8 cellular contexts compared by ENCODE assay signal in genomic region chr14:81534510-81535074, GRCh38. TPM values are rescaled to one million over a fixed set of nuclear protein-coding genes. Genes with fewer than 3 reads are reported as not detected.
A peak's percentile ranks its signal among the peaks of the same experiment; 100 is the strongest.
DNase-seq lines count a peak whose midpoint lies in the region; ATAC-seq, FAIRE-seq and TF ChIP-seq lines count a peak whose summit lies in the region.

No MANE protein-coding gene starts in this region.

- H3K4me1 ChIP-seq in HUES6 (ENCODE audit: control insufficient read depth, insufficient read depth, low read length) (no peaks in the 10 kb centered on the region), GM12878 (ENCODE audit: control insufficient read depth, insufficient read depth, low read length) (peaks cover 20% of the 10 kb centered on the region)

- no peak overlapping the region for H3K27ac ChIP-seq in CD4-positive, alpha-beta T cell (ENCODE audit: low read depth, low read length)
- H3K27ac ChIP-seq in HUES6 (ENCODE audit: low read depth, low read length) (no peak overlapping the region), GM12878 (ENCODE audit: control insufficient read depth, insufficient read depth) (peak overlapping the region; percentile 80)

- WGBS in GM12878 (ENCODE audit: insufficient coverage, insufficient replicate concordance, low lambda C conversion rate, missing lambda C conversion rate) = 76% methylated on average over 8 of the region's 8 CpGs

- ATAC-seq in CD4-positive, alpha-beta T cell (ENCODE audit: poor library complexity) = no peak
- no peak for ATAC-seq in GM12878

- H3K36me3 Mint-ChIP-seq in CD4-positive, alpha-beta T cell (ENCODE audit: low read depth) = peaks cover 12% of the 10 kb centered on the region
- no peaks in the 10 kb centered on the region for H3K36me3 Mint-ChIP-seq in neural crest cell (ENCODE audit: low read depth)

- SMC1A ChIA-PET in GM12878 (lab: Charles Lee; ENCODE audit: uncharacterized antibody, unreplicated experiment) = interaction anchor here (0.6 to 1.4 kb wide), 7 partner anchors 12 to 70 kb away, joined by 3 to 4 read pairs (median 3); no protein-coding TSS in a partner anchor

- RAD21 ChIA-PET in GM12878 (lab: Charles Lee; ENCODE audit: unreplicated experiment) = interaction anchor here (1.1 to 1.3 kb wide), 2 partner anchors 10 to 70 kb away, joined by 3 to 4 read pairs; no protein-coding TSS in a partner anchor

- CTCF ChIA-PET in CD4-positive, alpha-beta T cell (lab: Charles Lee) = no interaction called here
- CTCF ChIA-PET in GM12878 (lab: Yijun Ruan, JAX) = interaction anchor here (1.5 kb wide), 1 partner anchor 365 kb away, joined by 3 read pairs; no protein-coding TSS in a partner anchor

- peak overlapping the region; percentile 70 for H3K4me2 ChIP-seq in GM12878 (ENCODE audit: control insufficient read depth, insufficient read depth)

- intact Hi-C loops in CD4-positive, alpha-beta T cell (cut with DNase I, micrococcal nuclease) = loop anchor here (2.0 to 5.0 kb wide), 4 partner anchors 60 to 592 kb away; partner anchors contain the start of genes GTF2A1 (in 2 of the 2) and CEP128 (in 1 of the 2)
- intact Hi-C loops in GM12878 (cut with micrococcal nuclease; ENCODE audit: unreplicated experiment) = loop anchor here (1.0 kb wide), 1 partner anchor 315 kb away; no protein-coding TSS in a partner anchor

- peak overlapping the region; percentile 90 for H2AFZ ChIP-seq in GM12878 (ENCODE audit: control insufficient read depth, low read depth, low read length)

- POLR2A ChIA-PET in CD4-positive, alpha-beta T cell (lab: Charles Lee) = interaction anchor here (1.5 to 3.2 kb wide), 4 partner anchors 63 to 316 kb away, joined by 6 to 34 read pairs (median 6); partner anchors contain the start of gene GTF2A1
- POLR2A ChIA-PET in GM12878 (lab: Charles Lee) = interaction anchor here (1.6 kb wide), 1 partner anchor 10 kb away, joined by 7 read pairs; no protein-coding TSS in a partner anchor

- H3K4me3 ChIP-seq in HUES6 (ENCODE audit: low read depth, low read length) (peak overlapping the region; percentile 22; the same call in 1 of the 2 replicates), GM12878 (peak overlapping the region; percentile 42; the same call in 1 of the 2 replicates)

- BruUV-seq in GM12878 (replicated peaks; lab: Mats Ljungman, UMichigan) = no TSS peak

- peaks cover 41% of the 10 kb centered on the region for H3K79me2 ChIP-seq in GM12878 (ENCODE audit: control insufficient read depth, insufficient read depth, low read length)

- no peaks in the 10 kb centered on the region for H4K20me1 ChIP-seq in GM12878 (ENCODE audit: control insufficient read depth, insufficient read depth)

- H3K4me1 Mint-ChIP-seq in CD4-positive, alpha-beta T cell (ENCODE audit: low read depth) = peaks cover 62% of the 10 kb centered on the region
- peaks cover 28% of the 10 kb centered on the region for H3K4me1 Mint-ChIP-seq in neural crest cell

- no peak for TF ChIP-seq POLR2A in GM12878 (IDR thresholded peaks at IDR 0.05; ENCODE audit: low read depth, low read length)

- in situ Hi-C loops in GM12878 (cut with MboI) = no loop called here

- no peaks in the 10 kb centered on the region for H3K9me3 ChIP-seq in CD4-positive, alpha-beta T cell (ENCODE audit: control insufficient read depth, low read length)
- H3K9me3 ChIP-seq in HUES6 (ENCODE audit: control insufficient read depth, insufficient read depth, low read depth, low read length) (peaks cover 25% of the 10 kb centered on the region), GM12878 (replicated peaks; ENCODE audit: control insufficient read depth, insufficient read depth, low read length) (peaks cover 4% of the 10 kb centered on the region; the same call in 1 of the 3 replicates)

- H3K27me3 ChIP-seq in CD4-positive, alpha-beta T cell (ENCODE audit: control insufficient read depth, insufficient read depth, low read length) = peaks cover 5% of the 10 kb centered on the region
- no peaks in the 10 kb centered on the region for H3K27me3 ChIP-seq in HUES6 (ENCODE audit: control insufficient read depth, insufficient read depth, low read length)
- no peaks in the 10 kb centered on the region for H3K27me3 ChIP-seq in GM12878 (replicated peaks in 1 of 2; ENCODE audit: control insufficient read depth in 2 of 2, insufficient read depth in 2 of 2, low read length in 1 of 2)

- TF ChIP-seq EP300 in GM12878 (IDR thresholded peaks at IDR 0.05; ENCODE audit: borderline replicate concordance in 1 of 2, control insufficient read depth in 1 of 2, low read depth in 2 of 2, low read length in 2 of 2) = no peak

- peak overlapping the region; percentile 66 for H3K4me3 Mint-ChIP-seq in CD4-positive, alpha-beta T cell
- H3K4me3 Mint-ChIP-seq in neural crest cell = peak overlapping the region; percentile 96

- no peak for TF ChIP-seq CTCF in CD4-positive, alpha-beta T cell (IDR thresholded peaks at IDR 0.05)
- TF ChIP-seq CTCF in GM12878 (IDR thresholded peaks at IDR 0.05 in 2 of 3, conservative IDR thresholded peaks at IDR 0.05 in 1 of 3; ENCODE audit: control insufficient read depth in 2 of 3, extremely low read depth in 1 of 3, insufficient read depth in 1 of 3, low read depth in 3 of 3, low read length in 3 of 3) (no peak), neural crest cell (conservative IDR thresholded peaks at IDR 0.05) (no peak)

- H3K9ac ChIP-seq in HUES6 (ENCODE audit: low read length) = no peak overlapping the region
- H3K9ac ChIP-seq in GM12878 (ENCODE audit: control insufficient read depth, insufficient read depth, low read length) = peak overlapping the region; percentile 40; the same call in 1 of the 2 replicates

- peaks cover 3% of the 10 kb centered on the region for H3K27me3 Mint-ChIP-seq in CD4-positive, alpha-beta T cell
- no peaks in the 10 kb centered on the region for H3K27me3 Mint-ChIP-seq in neural crest cell (ENCODE audit: low read depth)

- FAIRE-seq in GM12878 (lab: Jason Lieb, UNC) (no peak), urothelium cell line (lab: Jason Lieb, UNC) (no peak)

- no peak for DNase-seq in CD4-positive, alpha-beta T cell
- no peak for DNase-seq in GM12878 (ENCODE audit: low read depth, low spot score)
- DNase-seq in neural crest cell (ENCODE audit: low read depth, low spot score) = no peak
- DNase-seq in NCI-H82 treated with DMSO at 0.1 percent for 48 hours (lab: John Stamatoyannopoulos, UW; ENCODE audit: unreplicated experiment) = no peak
- DNase-seq in DMS 273 treated with DMSO at 0.1 percent for 48 hours (lab: John Stamatoyannopoulos, UW) = no peak
- no peak for DNase-seq in urothelium cell line (ENCODE audit: low spot score)
- DNase-seq in NCI-H2107 (lab: John Stamatoyannopoulos, UW) = no peak

- H3K36me3 ChIP-seq in HUES6 (ENCODE audit: control insufficient read depth, insufficient read depth, low read length) (no peaks in the 10 kb centered on the region), GM12878 (ENCODE audit: control insufficient read depth in 2 of 2, insufficient read depth in 2 of 2, low read length in 1 of 2) (no peaks in the 10 kb centered on the region)

- peaks cover 3% of the 10 kb centered on the region for H3K9me3 Mint-ChIP-seq in CD4-positive, alpha-beta T cell
- no peaks in the 10 kb centered on the region for H3K9me3 Mint-ChIP-seq in neural crest cell

- H3K27ac Mint-ChIP-seq in CD4-positive, alpha-beta T cell = peak overlapping the region; percentile 84
- H3K27ac Mint-ChIP-seq in neural crest cell (ENCODE audit: unreplicated experiment) = no peak overlapping the region

- no peak for TF ChIP-seq RAD21 in GM12878 (IDR thresholded peaks at IDR 0.05; ENCODE audit: insufficient read depth, low read depth, low read length)

TF ChIP-seq in GM12878, 131 proteins besides CTCF, POLR2A, EP300 and RAD21 (continues in another document):
- TF ChIP-seq E4F1 (IDR thresholded peaks at IDR 0.05; ENCODE audit: borderline replicate concordance, partially characterized antibody) = no peak

RNA-seq across cellular contexts. Expression of gene SEL1L, which starts 0.9 kb away (rescaled TPM):
- 10 to 100 TPM; 40.6 to 46.4 TPM for total RNA-seq in CD4-positive, alpha-beta T cell
- total RNA-seq in GM12878 (2013; cell fraction: nucleolus; rRNA removed) = 119 and 122 TPM in 2 replicates
- total RNA-seq in GM12878 (2014; rRNA removed) = 32.0 and 37.2 TPM in 2 replicates
- total RNA-seq in GM12878 (2014; rRNA removed; fragmentation: Illumina TruSeq; extraction: Trizol) = 31.4 and 34.6 TPM in 2 replicates
- 54.0 and 57.2 TPM in 2 replicates for total RNA-seq in GM12878 (2021)
- polyA plus RNA-seq in GM12878 (2011; ENCODE audit: low read depth) = 18.0 TPM
- polyA plus RNA-seq in GM12878 (2011; rRNA removed) = 19.9 and 24.0 TPM in 2 replicates
- 9.3 and 12.8 TPM in 2 replicates for polyA plus RNA-seq in GM12878 (2011; cell fraction: cytosol; rRNA removed)
- 21.3 and 23.6 TPM in 2 replicates for polyA plus RNA-seq in GM12878 (2011; cell fraction: nucleus; rRNA removed)
- polyA plus RNA-seq in GM12878 (2012) = 24.5 and 26.7 TPM in 2 replicates
- 32.4 and 42.3 TPM in 2 replicates for polyA plus RNA-seq in GM12878 (2014; fragmentation: Illumina TruSeq; extraction: Trizol)
- polyA plus RNA-seq in GM12878 (2014; fragmentation: Nextera tagmentation; extraction: Ambion mirVana) = 10 to 100 TPM; 13.4 to 20.1 TPM
- polyA plus RNA-seq in GM12878 (2014; rRNA removed) = 18.2 and 19.1 TPM in 2 replicates
- polyA plus RNA-seq in GM12878 (2016; fragmentation: Nextera tagmentation; extraction: Ambion mirVana) = 10 to 100 TPM; 47.1 to 52.5 TPM
- polyA minus RNA-seq in GM12878 (2011; rRNA and poly(A)+ RNA removed) = 35.2 and 45.6 TPM in 2 replicates
- 12.4 and 18.7 TPM in 2 replicates for polyA minus RNA-seq in GM12878 (2011; cell fraction: cytosol; rRNA and poly(A)+ RNA removed)
- polyA minus RNA-seq in GM12878 (2011; cell fraction: nucleus; rRNA and poly(A)+ RNA removed) = 32.3 and 33.7 TPM in 2 replicates
- total RNA-seq in neural crest cell = 47.0 and 49.4 TPM in 2 replicates
